In genomic region chr4:13067077-13067476, GRCh38 we compare ENCODE assay signal across 39 cellular contexts.
"Had no signal": no experiment of that assay in that cellular context is flagged by ENCODE, and none has a peak within 500 bp of the region (broad histone marks: within the 10 kb centered on the region; RNA-seq: fewer than 3 reads in every experiment).

No MANE protein-coding gene starts in this region.

- H3K4me3 Mint-ChIP-seq: activated naive CD4-positive, alpha-beta T cell treated with anti-CD3 and anti-CD28 coated beads for 36 hours; activated naive CD4-positive, alpha-beta T cell treated with anti-CD3 and anti-CD28 coated beads, Interleukin-2, amount 10 ng/mL, durations not matched to agents 7 days and 5 days; activated naive CD4-positive, alpha-beta T cell treated with anti-CD3 and anti-CD28 coated beads, Interleukin-2, amount 50 U/mL, for 24 hours; activated naive CD8-positive, alpha-beta T cell; activated naive CD8-positive, alpha-beta T cell treated with anti-CD3 and anti-CD28 coated beads for 36 hours; activated naive CD8-positive, alpha-beta T cell treated with anti-CD3 and anti-CD28 coated beads, Interleukin-2, amount 10 ng/mL, durations not matched to agents 7 days and 5 days; activated naive CD8-positive, alpha-beta T cell treated with anti-CD3 and anti-CD28 coated beads, Interleukin-2, amount 50 U/mL, for 24 hours; activated T-cell treated with anti-CD3 and anti-CD28 coated beads, Interleukin-2, amount 50 U/mL, for 4 hours; activated T-cell treated with anti-CD3 and anti-CD28 coated beads, Interleukin-2, amount 50 U/mL, for 72 hours; activated T-helper 1 cell treated with anti-CD3 and anti-CD28 coated beads, Interleukin-12 subunit alpha, Interleukin-12 subunit beta, Interleukin-2, Interleukin-4 antibody, amounts not matched to agents 30 ng/mL and 10 ng/mL and 1 ng/mL, durations not matched to agents 14 hours and 24 hours and 36 hours; activated T-helper 17 cell treated with anti-CD3 and anti-CD28 coated beads, Interleukin-2, amount 50 U/mL, for 72 hours; brain; central memory CD8-positive, alpha-beta T cell had no signal

- H3K27me3 Mint-ChIP-seq: activated naive CD4-positive, alpha-beta T cell treated with anti-CD3 and anti-CD28 coated beads, Interleukin-2, amount 10 ng/mL, durations not matched to agents 7 days and 5 days; activated naive CD4-positive, alpha-beta T cell treated with anti-CD3 and anti-CD28 coated beads, Interleukin-2, amount 50 U/mL, for 24 hours; activated naive CD8-positive, alpha-beta T cell treated with anti-CD3 and anti-CD28 coated beads for 36 hours; activated naive CD8-positive, alpha-beta T cell treated with anti-CD3 and anti-CD28 coated beads, Interleukin-2, amount 10 ng/mL, durations not matched to agents 7 days and 5 days; activated naive CD8-positive, alpha-beta T cell treated with anti-CD3 and anti-CD28 coated beads, Interleukin-2, amount 50 U/mL, for 24 hours; activated T-helper 17 cell treated with anti-CD3 and anti-CD28 coated beads, Interleukin-2, amount 50 U/mL, for 72 hours; central memory CD8-positive, alpha-beta T cell had no signal

- ATAC-seq: activated naive CD4-positive, alpha-beta T cell treated with anti-CD3 and anti-CD28 coated beads, Interleukin-2, amount 50 U/mL, for 72 hours; activated naive CD8-positive, alpha-beta T cell treated with anti-CD3 and anti-CD28 coated beads, Interleukin-2, amount 50 U/mL, for 24 hours; activated T-cell treated with anti-CD3 and anti-CD28 coated beads, Interleukin-2, amount 50 U/mL, for 4 hours; activated T-cell treated with anti-CD3 and anti-CD28 coated beads, Interleukin-2, amount 50 U/mL, for 72 hours; activated T-helper 17 cell treated with anti-CD3 and anti-CD28 coated beads, Interleukin-2, amount 50 U/mL, for 72 hours; body of pancreas had no signal

- H3K36me3 ChIP-seq: adrenal gland, ascending aorta, brain microvascular endothelial cell, breast epithelium, cardiac muscle cell had no signal

- FAIRE-seq: astrocyte, bronchial epithelial cell, colon had no signal

- H3K4me1 Mint-ChIP-seq: activated naive CD4-positive, alpha-beta T cell treated with anti-CD3 and anti-CD28 coated beads, Interleukin-2, amount 10 ng/mL, durations not matched to agents 7 days and 5 days; activated naive CD4-positive, alpha-beta T cell treated with anti-CD3 and anti-CD28 coated beads, Interleukin-2, amount 50 U/mL, for 24 hours; activated naive CD8-positive, alpha-beta T cell treated with anti-CD3 and anti-CD28 coated beads for 36 hours; activated naive CD8-positive, alpha-beta T cell treated with anti-CD3 and anti-CD28 coated beads, Interleukin-2, amount 10 ng/mL, durations not matched to agents 7 days and 5 days; activated naive CD8-positive, alpha-beta T cell treated with anti-CD3 and anti-CD28 coated beads, Interleukin-2, amount 50 U/mL, for 24 hours; activated T-helper 17 cell treated with anti-CD3 and anti-CD28 coated beads, Interleukin-2, amount 50 U/mL, for 72 hours; brain; central memory CD8-positive, alpha-beta T cell had no signal

- H3K36me3 Mint-ChIP-seq: activated naive CD4-positive, alpha-beta T cell treated with anti-CD3 and anti-CD28 coated beads, Interleukin-2, amount 10 ng/mL, durations not matched to agents 7 days and 5 days; activated naive CD4-positive, alpha-beta T cell treated with anti-CD3 and anti-CD28 coated beads, Interleukin-2, amount 50 U/mL, for 24 hours; activated naive CD8-positive, alpha-beta T cell treated with anti-CD3 and anti-CD28 coated beads for 36 hours; activated naive CD8-positive, alpha-beta T cell treated with anti-CD3 and anti-CD28 coated beads, Interleukin-2, amount 10 ng/mL, durations not matched to agents 7 days and 5 days; brain had no signal

- DNase-seq: activated effector memory CD4-positive, alpha-beta T cell treated with anti-CD3 and anti-CD28 coated beads, Interleukin-2, amount 50 U/mL, for 16 hours; activated effector memory CD4-positive, alpha-beta T cell treated with Interleukin-2 at 50 U/mL for 16 hours; activated gamma-delta T cell; activated gamma-delta T cell treated with Interleukin-2 at 50 U/mL for 16 hours; activated naive CD4-positive, alpha-beta T cell; activated naive CD4-positive, alpha-beta T cell treated with anti-CD3 and anti-CD28 coated beads for 36 hours; activated naive CD4-positive, alpha-beta T cell treated with anti-CD3 and anti-CD28 coated beads, Interleukin-2, amount 10 ng/mL, durations not matched to agents 7 days and 5 days; activated naive CD4-positive, alpha-beta T cell treated with anti-CD3 and anti-CD28 coated beads, Interleukin-2, amount 50 U/mL, for 16 hours; activated naive CD4-positive, alpha-beta T cell treated with Interleukin-2 at 50 U/mL for 16 hours; activated naive CD8-positive, alpha-beta T cell treated with anti-CD3 and anti-CD28 coated beads for 36 hours; activated naive CD8-positive, alpha-beta T cell treated with anti-CD3 and anti-CD28 coated beads, Interleukin-2, amount 10 ng/mL, durations not matched to agents 7 days and 5 days; activated naive CD8-positive, alpha-beta T cell treated with anti-CD3 and anti-CD28 coated beads, Interleukin-2, amount 50 U/mL, for 24 hours; activated T-cell treated with anti-CD3 and anti-CD28 coated beads, Interleukin-2, amount 50 U/mL, for 4 hours; activated T-cell treated with anti-CD3 and anti-CD28 coated beads, Interleukin-2, amount 50 U/mL, for 48 hours; activated T-cell treated with anti-CD3 and anti-CD28 coated beads, Interleukin-2, amount 50 U/mL, for 72 hours; adrenal gland; amniotic stem cell; amygdala; anterior cingulate cortex; aorta; body of pancreas; brain microvascular endothelial cell; caudate nucleus; central memory CD4-positive, alpha-beta T cell; cerebellar nuclear complex had no signal

- H3K4me1 ChIP-seq: adrenal gland, ascending aorta, body of pancreas, breast epithelium had no signal

- H3K9me3 Mint-ChIP-seq: activated naive CD4-positive, alpha-beta T cell treated with anti-CD3 and anti-CD28 coated beads for 36 hours; activated naive CD4-positive, alpha-beta T cell treated with anti-CD3 and anti-CD28 coated beads, Interleukin-2, amount 10 ng/mL, durations not matched to agents 7 days and 5 days had no signal

- H3K4me3 ChIP-seq: adrenal gland, ascending aorta, body of pancreas, breast epithelium, cardiac muscle cell had no signal

- H3K9me3 ChIP-seq: adrenal gland, ascending aorta, body of pancreas, breast epithelium had no signal

- H3K27me3 ChIP-seq: adrenal gland, ascending aorta, body of pancreas, brain microvascular endothelial cell, breast epithelium, cardiac muscle cell had no signal

- H3K27ac Mint-ChIP-seq: activated naive CD4-positive, alpha-beta T cell treated with anti-CD3 and anti-CD28 coated beads for 36 hours; activated naive CD4-positive, alpha-beta T cell treated with anti-CD3 and anti-CD28 coated beads, Interleukin-2, amount 10 ng/mL, durations not matched to agents 7 days and 5 days; activated naive CD4-positive, alpha-beta T cell treated with anti-CD3 and anti-CD28 coated beads, Interleukin-2, amount 50 U/mL, for 24 hours; activated naive CD4-positive, alpha-beta T cell treated with anti-CD3 and anti-CD28 coated beads, Interleukin-2, amount 50 U/mL, for 72 hours; activated naive CD8-positive, alpha-beta T cell; activated naive CD8-positive, alpha-beta T cell treated with anti-CD3 and anti-CD28 coated beads for 36 hours; activated naive CD8-positive, alpha-beta T cell treated with anti-CD3 and anti-CD28 coated beads, Interleukin-2, amount 10 ng/mL, durations not matched to agents 7 days and 5 days; activated naive CD8-positive, alpha-beta T cell treated with anti-CD3 and anti-CD28 coated beads, Interleukin-2, amount 50 U/mL, for 24 hours; activated T-cell treated with anti-CD3 and anti-CD28 coated beads, Interleukin-2, amount 50 U/mL, for 72 hours; activated T-helper 1 cell treated with anti-CD3 and anti-CD28 coated beads, Interleukin-12 subunit alpha, Interleukin-12 subunit beta, Interleukin-2, Interleukin-4 antibody, amounts not matched to agents 30 ng/mL and 10 ng/mL and 1 ng/mL, durations not matched to agents 14 hours and 24 hours and 36 hours; activated T-helper 17 cell treated with anti-CD3 and anti-CD28 coated beads, Interleukin-2, amount 50 U/mL, for 72 hours; activated T-helper 2 cell treated with anti-CD3 and anti-CD28 coated beads, Interferon-gamma antibody, Interleukin-2, Interleukin-4, amounts not matched to agents 10 μg/mL and 5 μg/mL and 100 μg/mL, durations not matched to agents 14 hours and 24 hours and 36 hours; brain had no signal

- H3K27ac ChIP-seq: adrenal gland, ascending aorta, body of pancreas, brain microvascular endothelial cell, breast epithelium, cardiac muscle cell had no signal
